ENCODE assay signal across 8 cellular contexts in the genomic region with DNA sequence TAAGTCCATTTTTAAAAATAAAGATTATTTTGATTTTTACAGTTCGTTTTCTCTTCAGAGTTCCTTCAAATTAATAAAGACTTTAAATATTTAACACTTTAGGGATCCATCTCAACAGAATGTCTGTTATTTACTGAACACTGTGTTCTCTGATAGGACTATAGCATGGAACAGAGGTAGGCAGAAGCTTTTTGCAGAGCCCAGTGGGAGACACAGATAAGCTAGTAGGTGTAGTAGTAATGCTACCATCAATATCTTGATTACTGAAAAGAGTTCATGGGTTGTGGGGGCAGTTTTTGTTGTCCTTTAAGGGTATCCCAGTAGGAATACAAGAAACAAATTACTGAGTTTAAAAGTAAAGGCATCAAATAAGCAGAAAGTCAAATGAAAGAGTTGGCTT.
"Had no signal": no experiment of that assay in that cellular context is flagged by ENCODE, and none has a peak within 500 bp of the region (broad histone marks: within the 10 kb centered on the region; RNA-seq: fewer than 3 reads in every experiment).

No MANE protein-coding gene starts in this region.

- H3K4me3 ChIP-seq: GM12878 had no signal

- FAIRE-seq: G401.6, GM12878, GM12891, GM12892, GM18507, GM19239 had no signal

- DNase-seq: GDM1, GF-D8 had no signal

- ATAC-seq: GM12878 had no signal
